20 cellular contexts compared by ENCODE assay signal in the genomic region with DNA sequence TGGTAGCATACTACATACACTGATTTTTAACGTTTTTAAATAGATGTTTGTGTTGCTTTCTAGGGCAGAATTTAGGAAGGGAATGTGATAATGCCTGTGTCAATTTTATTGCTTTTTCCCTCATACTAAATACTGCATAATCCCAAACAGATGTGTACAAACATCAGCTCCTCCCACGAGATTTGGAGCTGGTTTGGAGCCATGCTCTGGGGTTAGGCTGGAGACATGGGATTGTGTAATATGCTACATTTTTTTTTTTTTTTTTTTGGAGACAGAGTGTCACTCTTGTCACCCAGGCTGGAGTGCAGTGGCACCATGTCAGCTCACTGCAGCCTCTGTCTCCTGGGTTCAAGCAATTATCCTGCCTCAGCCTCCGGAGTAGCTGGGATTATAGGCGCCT.
DNase-seq lines count a peak whose midpoint lies in the region; ATAC-seq and TF ChIP-seq lines count a peak whose summit lies in the region.
"Had no signal": no experiment of that assay in that cellular context is flagged by ENCODE, and none has a peak within 500 bp of the region (broad histone marks: within the 10 kb centered on the region; RNA-seq: fewer than 3 reads in every experiment).

No MANE protein-coding gene starts in this region.

- intact Hi-C loops in right cardiac atrium (cut with DNase I) (no loop called here), uterus (cut with DNase I; ENCODE audit: low total_unique reads) (no loop called here)

- peak overlapping the region; percentile 13 for H3K27ac ChIP-seq in right cardiac atrium (ENCODE audit: low read length)
- peak overlapping the region in 1 of 2 donors; percentile 52 for H3K27ac ChIP-seq in uterus
- H3K27ac ChIP-seq: brain microvascular endothelial cell had no signal

- peaks cover 6% of the 10 kb centered on the region for H3K4me1 ChIP-seq in right cardiac atrium (ENCODE audit: control insufficient read depth, insufficient read depth, low read length)
- no peaks in the 10 kb centered on the region for H3K4me1 ChIP-seq in uterus

- H3K4me3 ChIP-seq in right cardiac atrium (ENCODE audit: low read length) (no peak overlapping the region), uterus (no peak overlapping the region)
- H3K4me3 ChIP-seq: MG63, smooth muscle cell had no signal

- no peak for TF ChIP-seq POLR2A in uterus (IDR thresholded peaks at IDR 0.05)

- H3K27me3 ChIP-seq in right cardiac atrium (ENCODE audit: control insufficient read depth, insufficient read depth), result no peaks in the 10 kb centered on the region
- no peaks in the 10 kb centered on the region for H3K27me3 ChIP-seq in uterus
- H3K27me3 ChIP-seq: brain microvascular endothelial cell, MG63 had no signal

- 60% methylated on average over 4 of the region's 4 CpGs for WGBS in right cardiac atrium

- ATAC-seq in right cardiac atrium, result peak; percentile 55 to 72

- TF ChIP-seq CTCF in uterus (IDR thresholded peaks at IDR 0.05), result no peak

- no peaks in the 10 kb centered on the region for H3K36me3 ChIP-seq in uterus
- H3K36me3 ChIP-seq: brain microvascular endothelial cell, MG63 had no signal

- H3K9me3 ChIP-seq in right cardiac atrium (ENCODE audit: control insufficient read depth, low read length) (no peaks in the 10 kb centered on the region), uterus (no peaks in the 10 kb centered on the region)
- H3K9me3 ChIP-seq: MG63 had no signal

- peak; percentile 81 for DNase-seq in GM03348 (ENCODE audit: low spot score)
- peak; percentile 55 for DNase-seq in fibroblast of gingiva (ENCODE audit: low read depth)
- peak; percentile 57 to 90 (median 84) for DNase-seq in right cardiac atrium
- DNase-seq in uterus, result peak; percentile 67 to 72
- no peak for DNase-seq in occipital lobe (lab: John Stamatoyannopoulos, UW)
- no peak for DNase-seq in SKM-1 treated with dmso at 0.1 percent for 144 hours (lab: John Stamatoyannopoulos, UW; ENCODE audit: unreplicated experiment)
- no peak for DNase-seq in DMS 273 treated with DMSO at 0.1 percent for 48 hours (lab: John Stamatoyannopoulos, UW)
- DNase-seq: activated T-cell treated with anti-CD3 and anti-CD28 coated beads, Interleukin-2, amount 50 U/mL, for 1 hour; brain microvascular endothelial cell; CD8-positive, alpha-beta memory T cell; effector CD4-positive, alpha-beta T cell; HFFc6; mesendoderm; MG63; NCI-H1417; NCI-H2107; NCI-H446 treated with DMSO at 0.1 percent for 48 hours; OCI-M1; substantia nigra had no signal

Comparison
In these comparisons a context has a peak if more than half of its experiments do, and no peak if none do; other contexts are left out.
1. DNase-seq: peak in GM03348 (single experiment), fibroblast of gingiva (single experiment), right cardiac atrium (3 of 3) and uterus (2 of 2); none in occipital lobe (single experiment), SKM-1 treated with dmso at 0.1 percent for 144 hours (single experiment) and DMS 273 treated with DMSO at 0.1 percent for 48 hours (single experiment).